40 cellular contexts compared by ENCODE assay signal in the genomic region with DNA sequence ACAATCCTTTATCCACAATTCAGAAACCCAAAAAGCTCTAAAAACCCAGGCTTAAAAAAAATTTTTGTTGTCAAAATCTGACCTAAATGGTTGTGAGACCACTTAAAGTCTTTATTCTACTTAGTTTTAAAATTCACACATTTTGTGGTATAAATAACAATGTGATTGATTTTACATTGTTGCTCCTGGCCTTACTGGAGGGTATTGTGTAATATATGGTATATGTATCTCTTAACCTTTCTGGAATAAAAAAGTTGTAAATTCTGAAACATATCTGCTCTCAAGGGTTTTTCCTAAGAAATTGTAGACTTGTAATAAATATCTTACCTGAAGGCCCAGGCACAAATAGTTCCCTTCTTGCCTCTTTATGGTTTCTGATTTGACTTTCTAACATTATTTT.
"Had no signal": no experiment of that assay in that cellular context is flagged by ENCODE, and none has a peak within 500 bp of the region (broad histone marks: within the 10 kb centered on the region; RNA-seq: fewer than 3 reads in every experiment).

No MANE protein-coding gene starts in this region.

- ATAC-seq: activated naive CD4-positive, alpha-beta T cell treated with anti-CD3 and anti-CD28 coated beads, Interleukin-2, amount 50 U/mL, for 72 hours; activated naive CD8-positive, alpha-beta T cell treated with anti-CD3 and anti-CD28 coated beads, Interleukin-2, amount 50 U/mL, for 24 hours; activated T-cell treated with anti-CD3 and anti-CD28 coated beads, Interleukin-2, amount 50 U/mL, for 4 hours; activated T-cell treated with anti-CD3 and anti-CD28 coated beads, Interleukin-2, amount 50 U/mL, for 72 hours; activated T-helper 17 cell treated with anti-CD3 and anti-CD28 coated beads, Interleukin-2, amount 50 U/mL, for 72 hours; body of pancreas had no signal

- H3K27me3 ChIP-seq: adrenal gland, ascending aorta, brain microvascular endothelial cell, breast epithelium had no signal

- H3K27ac Mint-ChIP-seq: activated naive CD4-positive, alpha-beta T cell treated with anti-CD3 and anti-CD28 coated beads for 36 hours; activated naive CD4-positive, alpha-beta T cell treated with anti-CD3 and anti-CD28 coated beads, Interleukin-2, amount 10 ng/mL, durations not matched to agents 7 days and 5 days; activated naive CD4-positive, alpha-beta T cell treated with anti-CD3 and anti-CD28 coated beads, Interleukin-2, amount 50 U/mL, for 24 hours; activated naive CD4-positive, alpha-beta T cell treated with anti-CD3 and anti-CD28 coated beads, Interleukin-2, amount 50 U/mL, for 72 hours; activated naive CD8-positive, alpha-beta T cell; activated naive CD8-positive, alpha-beta T cell treated with anti-CD3 and anti-CD28 coated beads for 36 hours; activated naive CD8-positive, alpha-beta T cell treated with anti-CD3 and anti-CD28 coated beads, Interleukin-2, amount 10 ng/mL, durations not matched to agents 7 days and 5 days; activated naive CD8-positive, alpha-beta T cell treated with anti-CD3 and anti-CD28 coated beads, Interleukin-2, amount 50 U/mL, for 24 hours; activated T-cell treated with anti-CD3 and anti-CD28 coated beads, Interleukin-2, amount 50 U/mL, for 24 hours; activated T-cell treated with anti-CD3 and anti-CD28 coated beads, Interleukin-2, amount 50 U/mL, for 72 hours; activated T-helper 1 cell treated with anti-CD3 and anti-CD28 coated beads, Interleukin-12 subunit alpha, Interleukin-12 subunit beta, Interleukin-2, Interleukin-4 antibody, amounts not matched to agents 30 ng/mL and 10 ng/mL and 1 ng/mL, durations not matched to agents 14 hours and 24 hours and 36 hours; activated T-helper 17 cell treated with anti-CD3 and anti-CD28 coated beads, Interleukin-2, amount 50 U/mL, for 72 hours; activated T-helper 2 cell treated with anti-CD3 and anti-CD28 coated beads, Interferon-gamma antibody, Interleukin-2, Interleukin-4, amounts not matched to agents 10 μg/mL and 5 μg/mL and 100 μg/mL, durations not matched to agents 14 hours and 24 hours and 36 hours; brain had no signal

- H3K36me3 Mint-ChIP-seq: activated naive CD4-positive, alpha-beta T cell treated with anti-CD3 and anti-CD28 coated beads, Interleukin-2, amount 10 ng/mL, durations not matched to agents 7 days and 5 days; activated naive CD4-positive, alpha-beta T cell treated with anti-CD3 and anti-CD28 coated beads, Interleukin-2, amount 50 U/mL, for 24 hours; activated naive CD4-positive, alpha-beta T cell treated with anti-CD3 and anti-CD28 coated beads, Interleukin-2, amount 50 U/mL, for 72 hours; activated naive CD8-positive, alpha-beta T cell; activated naive CD8-positive, alpha-beta T cell treated with anti-CD3 and anti-CD28 coated beads for 36 hours; activated naive CD8-positive, alpha-beta T cell treated with anti-CD3 and anti-CD28 coated beads, Interleukin-2, amount 10 ng/mL, durations not matched to agents 7 days and 5 days; brain had no signal

- H3K27ac ChIP-seq: adrenal gland, ascending aorta, body of pancreas, brain microvascular endothelial cell, breast epithelium, cardiac muscle cell had no signal

- H3K4me1 Mint-ChIP-seq: activated naive CD4-positive, alpha-beta T cell treated with anti-CD3 and anti-CD28 coated beads, Interleukin-2, amount 10 ng/mL, durations not matched to agents 7 days and 5 days; activated naive CD4-positive, alpha-beta T cell treated with anti-CD3 and anti-CD28 coated beads, Interleukin-2, amount 50 U/mL, for 24 hours; activated naive CD8-positive, alpha-beta T cell treated with anti-CD3 and anti-CD28 coated beads for 36 hours; activated naive CD8-positive, alpha-beta T cell treated with anti-CD3 and anti-CD28 coated beads, Interleukin-2, amount 10 ng/mL, durations not matched to agents 7 days and 5 days; activated naive CD8-positive, alpha-beta T cell treated with anti-CD3 and anti-CD28 coated beads, Interleukin-2, amount 50 U/mL, for 24 hours; activated T-helper 17 cell treated with anti-CD3 and anti-CD28 coated beads, Interleukin-2, amount 50 U/mL, for 72 hours; brain; central memory CD8-positive, alpha-beta T cell had no signal

- H3K4me3 ChIP-seq: adrenal gland, ascending aorta, body of pancreas, breast epithelium, cardiac muscle cell had no signal

- FAIRE-seq: astrocyte, bronchial epithelial cell had no signal

- H3K4me1 ChIP-seq: adrenal gland, body of pancreas had no signal

- H3K9me3 ChIP-seq: adrenal gland, ascending aorta, body of pancreas, breast epithelium had no signal

- H3K36me3 ChIP-seq: adrenal gland, ascending aorta, brain microvascular endothelial cell, breast epithelium, cardiac muscle cell had no signal

- H3K4me3 Mint-ChIP-seq: activated naive CD4-positive, alpha-beta T cell treated with anti-CD3 and anti-CD28 coated beads for 36 hours; activated naive CD4-positive, alpha-beta T cell treated with anti-CD3 and anti-CD28 coated beads, Interleukin-2, amount 10 ng/mL, durations not matched to agents 7 days and 5 days; activated naive CD4-positive, alpha-beta T cell treated with anti-CD3 and anti-CD28 coated beads, Interleukin-2, amount 50 U/mL, for 24 hours; activated naive CD8-positive, alpha-beta T cell; activated naive CD8-positive, alpha-beta T cell treated with anti-CD3 and anti-CD28 coated beads for 36 hours; activated naive CD8-positive, alpha-beta T cell treated with anti-CD3 and anti-CD28 coated beads, Interleukin-2, amount 10 ng/mL, durations not matched to agents 7 days and 5 days; activated naive CD8-positive, alpha-beta T cell treated with anti-CD3 and anti-CD28 coated beads, Interleukin-2, amount 50 U/mL, for 24 hours; activated T-cell treated with anti-CD3 and anti-CD28 coated beads, Interleukin-2, amount 50 U/mL, for 24 hours; activated T-cell treated with anti-CD3 and anti-CD28 coated beads, Interleukin-2, amount 50 U/mL, for 4 hours; activated T-cell treated with anti-CD3 and anti-CD28 coated beads, Interleukin-2, amount 50 U/mL, for 72 hours; activated T-helper 1 cell treated with anti-CD3 and anti-CD28 coated beads, Interleukin-12 subunit alpha, Interleukin-12 subunit beta, Interleukin-2, Interleukin-4 antibody, amounts not matched to agents 30 ng/mL and 10 ng/mL and 1 ng/mL, durations not matched to agents 14 hours and 24 hours and 36 hours; activated T-helper 17 cell treated with anti-CD3 and anti-CD28 coated beads, Interleukin-2, amount 50 U/mL, for 72 hours; brain; central memory CD8-positive, alpha-beta T cell had no signal

- H3K9me3 Mint-ChIP-seq: activated naive CD4-positive, alpha-beta T cell treated with anti-CD3 and anti-CD28 coated beads for 36 hours; activated naive CD4-positive, alpha-beta T cell treated with anti-CD3 and anti-CD28 coated beads, Interleukin-2, amount 10 ng/mL, durations not matched to agents 7 days and 5 days; activated naive CD4-positive, alpha-beta T cell treated with anti-CD3 and anti-CD28 coated beads, Interleukin-2, amount 50 U/mL, for 24 hours; activated naive CD4-positive, alpha-beta T cell treated with anti-CD3 and anti-CD28 coated beads, Interleukin-2, amount 50 U/mL, for 72 hours; activated naive CD8-positive, alpha-beta T cell treated with anti-CD3 and anti-CD28 coated beads for 36 hours; activated naive CD8-positive, alpha-beta T cell treated with anti-CD3 and anti-CD28 coated beads, Interleukin-2, amount 10 ng/mL, durations not matched to agents 7 days and 5 days; activated naive CD8-positive, alpha-beta T cell treated with anti-CD3 and anti-CD28 coated beads, Interleukin-2, amount 50 U/mL, for 24 hours; activated T-cell treated with anti-CD3 and anti-CD28 coated beads, Interleukin-2, amount 50 U/mL, for 24 hours; activated T-cell treated with anti-CD3 and anti-CD28 coated beads, Interleukin-2, amount 50 U/mL, for 4 hours; activated T-helper 1 cell treated with anti-CD3 and anti-CD28 coated beads, Interleukin-12 subunit alpha, Interleukin-12 subunit beta, Interleukin-2, Interleukin-4 antibody, amounts not matched to agents 30 ng/mL and 10 ng/mL and 1 ng/mL, durations not matched to agents 14 hours and 24 hours and 36 hours; activated T-helper 17 cell treated with anti-CD3 and anti-CD28 coated beads, Interleukin-2, amount 50 U/mL, for 72 hours; activated T-helper 2 cell treated with anti-CD3 and anti-CD28 coated beads, Interferon-gamma antibody, Interleukin-2, Interleukin-4, amounts not matched to agents 10 μg/mL and 5 μg/mL and 100 μg/mL, durations not matched to agents 14 hours and 24 hours and 36 hours; brain; central memory CD8-positive, alpha-beta T cell had no signal

- H3K27me3 Mint-ChIP-seq: brain had no signal

- DNase-seq: activated effector memory CD4-positive, alpha-beta T cell treated with anti-CD3 and anti-CD28 coated beads, Interleukin-2, amount 50 U/mL, for 16 hours; activated effector memory CD4-positive, alpha-beta T cell treated with Interleukin-2 at 50 U/mL for 16 hours; activated gamma-delta T cell; activated gamma-delta T cell treated with Interleukin-2 at 50 U/mL for 16 hours; activated naive CD4-positive, alpha-beta T cell; activated naive CD4-positive, alpha-beta T cell treated with anti-CD3 and anti-CD28 coated beads for 36 hours; activated naive CD4-positive, alpha-beta T cell treated with anti-CD3 and anti-CD28 coated beads, Interleukin-2, amount 10 ng/mL, durations not matched to agents 7 days and 5 days; activated naive CD4-positive, alpha-beta T cell treated with anti-CD3 and anti-CD28 coated beads, Interleukin-2, amount 50 U/mL, for 16 hours; activated naive CD4-positive, alpha-beta T cell treated with Interleukin-2 at 50 U/mL for 16 hours; activated naive CD8-positive, alpha-beta T cell treated with anti-CD3 and anti-CD28 coated beads for 36 hours; activated naive CD8-positive, alpha-beta T cell treated with anti-CD3 and anti-CD28 coated beads, Interleukin-2, amount 10 ng/mL, durations not matched to agents 7 days and 5 days; activated naive CD8-positive, alpha-beta T cell treated with anti-CD3 and anti-CD28 coated beads, Interleukin-2, amount 50 U/mL, for 24 hours; activated T-cell treated with anti-CD3 and anti-CD28 coated beads, Interleukin-2, amount 50 U/mL, for 1 hour; activated T-cell treated with anti-CD3 and anti-CD28 coated beads, Interleukin-2, amount 50 U/mL, for 24 hours; activated T-cell treated with anti-CD3 and anti-CD28 coated beads, Interleukin-2, amount 50 U/mL, for 4 hours; activated T-cell treated with anti-CD3 and anti-CD28 coated beads, Interleukin-2, amount 50 U/mL, for 48 hours; activated T-cell treated with anti-CD3 and anti-CD28 coated beads, Interleukin-2, amount 50 U/mL, for 72 hours; adrenal gland; amniotic stem cell; amygdala; anterior cingulate cortex; aorta; body of pancreas; brain microvascular endothelial cell; caudate nucleus; central memory CD4-positive, alpha-beta T cell; cerebellar nuclear complex had no signal
